1 cellular context compared by ENCODE assay signal in the genomic region with DNA sequence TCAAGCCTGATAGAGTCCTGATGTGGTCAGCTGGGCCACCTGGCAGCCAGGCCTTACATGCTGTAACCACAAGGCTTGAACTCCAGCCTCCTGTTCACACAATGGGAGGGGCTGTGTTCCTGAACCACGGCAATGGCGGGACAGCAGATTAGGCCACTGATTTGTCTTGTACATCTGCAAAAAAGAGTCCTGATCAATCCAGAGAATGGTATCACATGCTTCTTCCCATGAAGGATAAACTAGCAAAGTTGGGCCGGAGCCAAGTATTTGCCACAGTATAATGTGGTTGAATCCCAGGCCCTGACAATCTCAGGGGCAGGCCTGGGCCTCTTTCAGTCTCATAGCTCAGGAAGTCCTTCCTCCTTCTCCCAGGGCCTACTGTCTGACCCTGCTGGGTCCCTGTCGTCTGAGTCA.
A peak's percentile ranks its signal among the peaks of the same experiment; 100 is the strongest.
TF ChIP-seq lines count a peak whose summit lies in the region.

No MANE protein-coding gene starts in this region.

TF ChIP-seq in SK-N-SH, 30 proteins besides CTCF, POLR2A, EP300 and RAD21:
- no peak for TF ChIP-seq MXI1 (IDR thresholded peaks at IDR 0.05; ENCODE audit: low read depth, low read length)
- peak; percentile 51 for TF ChIP-seq NFIC (IDR thresholded peaks at IDR 0.05; ENCODE audit: borderline replicate concordance)
- peak; percentile 21; the same call in 1 of the 2 replicates for TF ChIP-seq TCF12 (IDR thresholded peaks at IDR 0.05)
